16 cellular contexts compared by ENCODE assay signal in genomic region chr17:82671071-82671470, GRCh38. TPM values are rescaled to one million over a fixed set of nuclear protein-coding genes. Genes with fewer than 3 reads are reported as not detected.
DNase-seq lines count a peak whose midpoint lies in the region; ATAC-seq and TF ChIP-seq lines count a peak whose summit lies in the region.
"Had no signal": no experiment of that assay in that cellular context is flagged by ENCODE, and none has a peak within 500 bp of the region (broad histone marks: within the 10 kb centered on the region; RNA-seq: fewer than 3 reads in every experiment).

No MANE protein-coding gene starts in this region.

- no peak overlapping the region for H4K8ac ChIP-seq in IMR-90 (ENCODE audit: low read depth in 2 of 2, low read length in 2 of 2)

- H3K18ac ChIP-seq in IMR-90 (ENCODE audit: low read depth, low read length) = no peak overlapping the region

- H3K36me3 ChIP-seq in IMR-90 (ENCODE audit: control insufficient read depth, insufficient read depth, low read length) = no peaks in the 10 kb centered on the region; the same call in 1 of the 2 replicates
- no peaks in the 10 kb centered on the region for H3K36me3 ChIP-seq in mucosa of descending colon (ENCODE audit: low read depth)
- no peaks in the 10 kb centered on the region for H3K36me3 ChIP-seq in ascending aorta
- H3K36me3 ChIP-seq in testis (ENCODE audit: low read depth, missing control alignments) = no peaks in the 10 kb centered on the region
- H3K36me3 ChIP-seq: SJSA1 had no signal

- dilution Hi-C loops in IMR-90 (cut with HindIII; ENCODE audit: low sequenced_read_pairs, unreplicated experiment) = no loop called here

- H2BK5ac ChIP-seq in IMR-90 (ENCODE audit: low read depth, low read length, poor library complexity, severe bottlenecking) = peak overlapping the region; percentile 50

- ATAC-seq in IMR-90 (ENCODE audit: low read depth) (no peak), mucosa of descending colon (no peak)
- ATAC-seq: HCT116 had no signal

- H4K5ac ChIP-seq in IMR-90 (ENCODE audit: low read depth, low read length) = no peak overlapping the region

- 90% methylated on average over 5 of the region's 6 CpGs; no CpG with 5 or more reads in 1 of the 2 experiments for WGBS in IMR-90 (ENCODE audit: extremely low coverage in 2 of 2, insufficient read length in 1 of 2), 2 experiments
- WGBS in testis, 2 donors = 78 to 86% methylated on average over 6 of the region's 6 CpGs

- no TSS peak for BruUV-seq in IMR-90 (replicated peaks; lab: Mats Ljungman, UMichigan)

- no peak overlapping the region for H3K27ac ChIP-seq in IMR-90 (ENCODE audit: insufficient read depth, low read length)
- H3K27ac ChIP-seq in coronary artery = no peak overlapping the region
- peak overlapping the region; percentile 39 for H3K27ac ChIP-seq in substantia nigra (ENCODE audit: low read depth, low read length, poor library complexity, severe bottlenecking)
- H3K27ac ChIP-seq in ascending aorta = no peak overlapping the region
- peak overlapping the region in 1 of 2 donors; percentile 77 for H3K27ac ChIP-seq in testis
- H3K27ac ChIP-seq: SJSA1 had no signal

- peak overlapping the region; percentile 38; the same call in 1 of the 2 replicates for H3K23ac ChIP-seq in IMR-90 (ENCODE audit: low read depth, low read length)

- peak overlapping the region; percentile 28 for H2AK9ac ChIP-seq in IMR-90 (replicated peaks; ENCODE audit: low read depth, low read length, poor library complexity)

- H3K4me3 ChIP-seq in IMR-90 (ENCODE audit: insufficient read depth, low read depth, low read length) (no peak overlapping the region), coronary artery (no peak overlapping the region), mucosa of descending colon (no peak overlapping the region), ascending aorta (no peak overlapping the region), testis (no peak overlapping the region)
- H3K4me3 ChIP-seq: SJSA1 had no signal

- peaks cover 3% of the 10 kb centered on the region; the same call in 1 of the 2 replicates for H4K20me1 ChIP-seq in IMR-90 (ENCODE audit: insufficient read depth, low read length)

- no peak overlapping the region for H3K14ac ChIP-seq in IMR-90 (replicated peaks; ENCODE audit: low read depth, low read length)

- DNase-seq in IMR-90 (no peak), coronary artery (ENCODE audit: low spot score) (peak; percentile 72), mucosa of descending colon (peak in 2 of 3 donors; percentile 7 to 19), substantia nigra (lab: John Stamatoyannopoulos, UW) (no peak), ascending aorta (ENCODE audit: low spot score in 2 of 2) (no peak), NAMALWA (ENCODE audit: low spot score) (no peak), NCI-H187 treated with DMSO at 0.1 percent for 48 hours (lab: John Stamatoyannopoulos, UW) (no peak), testis (no peak)
- DNase-seq: CD4-positive, alpha-beta memory T cell; DND-41; KBM-7; NCI-H1436; NCI-H2029 treated with DMSO at 0.1 percent for 48 hours; NCI-H774 had no signal

- H2BK15ac ChIP-seq in IMR-90 (ENCODE audit: low read depth, low read length) = no peak overlapping the region

- H3K9me1 ChIP-seq in IMR-90 (ENCODE audit: insufficient read depth, low read length) = peaks cover 2% of the 10 kb centered on the region; the same call in 1 of the 2 replicates

- no peak for TF ChIP-seq RAD21 in IMR-90 (IDR thresholded peaks at IDR 0.05; ENCODE audit: low read length)

- no peak for TF ChIP-seq CTCF in IMR-90 (conservative IDR thresholded peaks at IDR 0.05; ENCODE audit: low read depth, low read length)
- no peak for TF ChIP-seq CTCF in coronary artery (IDR thresholded peaks at IDR 0.05)
- no peak for TF ChIP-seq CTCF in mucosa of descending colon (IDR thresholded peaks at IDR 0.05)
- no peak for TF ChIP-seq CTCF in ascending aorta (IDR thresholded peaks at IDR 0.05)
- TF ChIP-seq CTCF in testis (IDR thresholded peaks at IDR 0.05) = no peak

- no peak overlapping the region for H3K56ac ChIP-seq in IMR-90 (ENCODE audit: extremely low read depth, insufficient read depth, low read length)

- no peak for TF ChIP-seq POLR2A in IMR-90 (IDR thresholded peaks at IDR 0.05; ENCODE audit: low read depth, low read length)
- no peak for TF ChIP-seq POLR2A in testis (IDR thresholded peaks at IDR 0.05)

- in situ Hi-C loops in IMR-90 (cut with MboI; ENCODE audit: low sequenced_read_pairs) = no loop called here

- H3K79me1 ChIP-seq in IMR-90 (ENCODE audit: low read depth in 1 of 2, low read length in 2 of 2) = peaks cover 0 to 3% of the 10 kb centered on the region in 2 experiments; a peak in 1 of 4 replicates

- no peak overlapping the region for H3K9ac ChIP-seq in IMR-90 (ENCODE audit: low read depth, low read length)

- H3K9me3 ChIP-seq in IMR-90 (ENCODE audit: control insufficient read depth, insufficient read depth, low read length) (no peaks in the 10 kb centered on the region), mucosa of descending colon (no peaks in the 10 kb centered on the region), ascending aorta (no peaks in the 10 kb centered on the region), testis (no peaks in the 10 kb centered on the region)
- H3K9me3 ChIP-seq: SJSA1 had no signal

- H3K27me3 ChIP-seq in IMR-90 (ENCODE audit: control insufficient read depth, insufficient read depth, low read length) (no peaks in the 10 kb centered on the region), ascending aorta (no peaks in the 10 kb centered on the region), testis (no peaks in the 10 kb centered on the region)
- H3K27me3 ChIP-seq: SJSA1 had no signal

- no peak overlapping the region for H2BK120ac ChIP-seq in IMR-90 (ENCODE audit: low read depth, low read length)

- H3K4ac ChIP-seq in IMR-90 (ENCODE audit: low read depth, low read length) = no peak overlapping the region

- peak overlapping the region; percentile 32 for H2AFZ ChIP-seq in IMR-90 (replicated peaks; ENCODE audit: low read length, poor library complexity)

- no peak overlapping the region for H3K4me2 ChIP-seq in IMR-90 (ENCODE audit: low read depth, low read length)

- H2AK5ac ChIP-seq in IMR-90 (ENCODE audit: low read depth, low read length) = no peak overlapping the region

- H2BK20ac ChIP-seq in IMR-90 (ENCODE audit: low read depth, low read length) = no peak overlapping the region

- no peak overlapping the region for H4K91ac ChIP-seq in IMR-90 (ENCODE audit: insufficient read depth, low read depth, low read length)

- H3K4me1 ChIP-seq in IMR-90 (ENCODE audit: control insufficient read depth, insufficient read depth, low read length) (no peaks in the 10 kb centered on the region; the same call in 1 of the 2 replicates), mucosa of descending colon (ENCODE audit: low read depth) (peaks cover 23% of the 10 kb centered on the region), ascending aorta (peaks cover 0 to 3% of the 10 kb centered on the region in 2 donors), testis (no peaks in the 10 kb centered on the region)

- CTCF ChIA-PET in IMR-90 (lab: Yijun Ruan, JAX) = no interaction called here

- intact Hi-C loops in IMR-90 (cut with micrococcal nuclease) = no loop called here
- intact Hi-C loops in mucosa of descending colon (cut with DNase I, micrococcal nuclease) = no loop called here
- intact Hi-C loops in ascending aorta (cut with DNase I) = no loop called here
- intact Hi-C loops in testis (cut with DNase I; ENCODE audit: low total_unique reads) = no loop called here

- POLR2A ChIA-PET in IMR-90 (lab: Charles Lee; ENCODE audit: unreplicated experiment) = no interaction called here

TF ChIP-seq in IMR-90, 13 proteins besides CTCF, POLR2A, EP300 and RAD21 (continues in another document):
- TF ChIP-seq CHD1 (IDR thresholded peaks at IDR 0.05; ENCODE audit: low read depth, low read length) = no peak
- TF ChIP-seq MAFK (IDR thresholded peaks at IDR 0.05; ENCODE audit: low read depth, low read length) = no peak
- TF ChIP-seq ELK1 (IDR thresholded peaks at IDR 0.05; ENCODE audit: borderline replicate concordance, low read depth, low read length) = no peak
- no peak for TF ChIP-seq RCOR1 (IDR thresholded peaks at IDR 0.05; ENCODE audit: insufficient replicate concordance, low read length)

RNA-seq across cellular contexts. Expression of gene WDR45B, which starts 22.8 kb away (rescaled TPM):
- total RNA-seq in IMR-90 (2012; rRNA removed) = 65.8 and 98.2 TPM in 2 replicates
- polyA plus RNA-seq in IMR-90 (2012; rRNA removed) = 99.1 and 110 TPM in 2 replicates
- 56.2 and 79.8 TPM in 2 replicates for polyA plus RNA-seq in IMR-90 (2012; cell fraction: cytosol; rRNA removed)
- 92.4 and 155 TPM in 2 replicates for polyA plus RNA-seq in IMR-90 (2012; cell fraction: nucleus; rRNA removed; ENCODE audit: low replicate concordance)
- 10 to 100 TPM; 69.0 to 76.0 (median 74.4) TPM for total RNA-seq in mucosa of descending colon
- total RNA-seq in ascending aorta = 53.7 TPM
- total RNA-seq in testis = 100 to 1,000 TPM; 163 to 165 TPM
- polyA plus RNA-seq in testis (ENCODE audit: insufficient read depth, low read depth, low replicate concordance) = 142 TPM

RNA-seq across cellular contexts. Expression of gene RAB40B, which starts 27.4 kb away (rescaled TPM):
- total RNA-seq in IMR-90 (2012; rRNA removed) (10.8 and 14.9 TPM in 2 replicates), mucosa of descending colon (10 to 100 TPM; 21.0 to 52.4 (median 23.9) TPM), ascending aorta (9.4 TPM), testis (10 to 100 TPM in 1 of 2 donors, 1 to 10 TPM in 1; 9.4 to 16.4 TPM)
- polyA plus RNA-seq in IMR-90 (2012; rRNA removed) (20.0 and 26.1 TPM in 2 replicates), testis (ENCODE audit: insufficient read depth, low read depth, low replicate concordance) (13.5 TPM)
- 22.2 and 40.3 TPM in 2 replicates for polyA plus RNA-seq in IMR-90 (2012; cell fraction: cytosol; rRNA removed)
- polyA plus RNA-seq in IMR-90 (2012; cell fraction: nucleus; rRNA removed; ENCODE audit: low replicate concordance) = 16.9 and 51.7 TPM in 2 replicates

RNA-seq across cellular contexts. Expression of gene FN3KRP, which starts 45.4 kb away (rescaled TPM):
- total RNA-seq in IMR-90 (2012; rRNA removed) (18.6 and 20.6 TPM in 2 replicates), mucosa of descending colon (10 to 100 TPM; 30.8 to 36.1 (median 34.8) TPM), ascending aorta (21.0 TPM), testis (10 to 100 TPM; 26.9 to 29.3 TPM)
- polyA plus RNA-seq in IMR-90 (2012; rRNA removed) (20.3 and 21.4 TPM in 2 replicates), testis (ENCODE audit: insufficient read depth, low read depth, low replicate concordance) (30.2 TPM)
- polyA plus RNA-seq in IMR-90 (2012; cell fraction: cytosol; rRNA removed) = 15.3 and 16.8 TPM in 2 replicates
- 19.8 and 23.1 TPM in 2 replicates for polyA plus RNA-seq in IMR-90 (2012; cell fraction: nucleus; rRNA removed; ENCODE audit: low replicate concordance)

Comparison
In these comparisons a context has a peak if more than half of its experiments do, and no peak if none do; other contexts are left out.
1. DNase-seq: peak in coronary artery (single experiment) and mucosa of descending colon (2 of 3); none in IMR-90 (single experiment), substantia nigra (0 of 49), ascending aorta (0 of 2), NAMALWA (single experiment), NCI-H187 treated with DMSO at 0.1 percent for 48 hours (single experiment) and testis (single experiment).